ENCODE assay signal across 1 cellular context in the genomic region with DNA sequence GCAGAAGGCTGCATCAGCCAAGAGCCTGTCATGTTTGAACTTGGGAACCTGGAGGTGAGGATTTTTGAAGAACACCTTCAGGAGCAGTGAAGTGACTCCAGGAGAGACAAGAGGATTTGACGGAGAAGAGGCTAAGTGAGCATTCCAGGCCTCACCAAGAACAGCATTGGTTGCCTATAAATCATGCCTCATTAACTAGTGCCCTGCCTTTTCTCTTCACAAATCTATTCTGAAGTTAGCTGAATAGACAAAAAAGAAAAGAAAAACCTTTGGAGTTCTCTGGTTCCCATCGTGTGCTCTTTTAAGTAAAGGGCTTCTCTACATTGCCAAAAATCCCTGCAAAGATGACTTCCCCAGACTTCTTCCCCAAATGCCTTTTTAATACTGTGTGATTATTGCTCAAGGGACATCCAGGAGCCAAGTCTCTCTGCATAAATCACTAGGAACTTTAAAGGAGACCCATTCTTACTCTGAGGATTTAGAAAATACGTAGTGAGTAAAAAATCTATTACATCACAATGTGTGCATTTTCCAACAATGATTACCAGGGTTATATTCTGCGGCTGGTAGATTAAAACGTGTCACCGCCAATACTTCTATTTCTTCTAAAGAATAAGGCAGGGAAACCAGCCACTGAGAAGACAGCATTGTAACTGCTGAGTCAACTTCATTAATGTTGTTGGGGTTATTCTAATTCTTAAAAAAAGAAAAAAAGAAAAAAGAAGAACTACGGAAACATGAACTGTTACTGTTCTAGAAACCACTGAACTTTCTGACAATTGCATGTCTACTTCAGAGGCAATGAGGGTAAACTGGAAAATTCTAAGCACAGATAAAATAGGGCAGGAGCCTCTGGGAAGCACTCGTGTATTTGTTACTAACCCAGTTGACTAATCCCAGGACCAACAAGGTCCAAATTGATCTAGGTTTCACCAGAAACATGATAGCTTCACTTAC.
TF ChIP-seq lines count a peak whose summit lies in the region.

No MANE protein-coding gene starts in this region.

TF ChIP-seq in GM23338, 12 proteins besides CTCF, POLR2A, EP300 and RAD21 (continued from another document):
- TF ChIP-seq, protein P1, sequence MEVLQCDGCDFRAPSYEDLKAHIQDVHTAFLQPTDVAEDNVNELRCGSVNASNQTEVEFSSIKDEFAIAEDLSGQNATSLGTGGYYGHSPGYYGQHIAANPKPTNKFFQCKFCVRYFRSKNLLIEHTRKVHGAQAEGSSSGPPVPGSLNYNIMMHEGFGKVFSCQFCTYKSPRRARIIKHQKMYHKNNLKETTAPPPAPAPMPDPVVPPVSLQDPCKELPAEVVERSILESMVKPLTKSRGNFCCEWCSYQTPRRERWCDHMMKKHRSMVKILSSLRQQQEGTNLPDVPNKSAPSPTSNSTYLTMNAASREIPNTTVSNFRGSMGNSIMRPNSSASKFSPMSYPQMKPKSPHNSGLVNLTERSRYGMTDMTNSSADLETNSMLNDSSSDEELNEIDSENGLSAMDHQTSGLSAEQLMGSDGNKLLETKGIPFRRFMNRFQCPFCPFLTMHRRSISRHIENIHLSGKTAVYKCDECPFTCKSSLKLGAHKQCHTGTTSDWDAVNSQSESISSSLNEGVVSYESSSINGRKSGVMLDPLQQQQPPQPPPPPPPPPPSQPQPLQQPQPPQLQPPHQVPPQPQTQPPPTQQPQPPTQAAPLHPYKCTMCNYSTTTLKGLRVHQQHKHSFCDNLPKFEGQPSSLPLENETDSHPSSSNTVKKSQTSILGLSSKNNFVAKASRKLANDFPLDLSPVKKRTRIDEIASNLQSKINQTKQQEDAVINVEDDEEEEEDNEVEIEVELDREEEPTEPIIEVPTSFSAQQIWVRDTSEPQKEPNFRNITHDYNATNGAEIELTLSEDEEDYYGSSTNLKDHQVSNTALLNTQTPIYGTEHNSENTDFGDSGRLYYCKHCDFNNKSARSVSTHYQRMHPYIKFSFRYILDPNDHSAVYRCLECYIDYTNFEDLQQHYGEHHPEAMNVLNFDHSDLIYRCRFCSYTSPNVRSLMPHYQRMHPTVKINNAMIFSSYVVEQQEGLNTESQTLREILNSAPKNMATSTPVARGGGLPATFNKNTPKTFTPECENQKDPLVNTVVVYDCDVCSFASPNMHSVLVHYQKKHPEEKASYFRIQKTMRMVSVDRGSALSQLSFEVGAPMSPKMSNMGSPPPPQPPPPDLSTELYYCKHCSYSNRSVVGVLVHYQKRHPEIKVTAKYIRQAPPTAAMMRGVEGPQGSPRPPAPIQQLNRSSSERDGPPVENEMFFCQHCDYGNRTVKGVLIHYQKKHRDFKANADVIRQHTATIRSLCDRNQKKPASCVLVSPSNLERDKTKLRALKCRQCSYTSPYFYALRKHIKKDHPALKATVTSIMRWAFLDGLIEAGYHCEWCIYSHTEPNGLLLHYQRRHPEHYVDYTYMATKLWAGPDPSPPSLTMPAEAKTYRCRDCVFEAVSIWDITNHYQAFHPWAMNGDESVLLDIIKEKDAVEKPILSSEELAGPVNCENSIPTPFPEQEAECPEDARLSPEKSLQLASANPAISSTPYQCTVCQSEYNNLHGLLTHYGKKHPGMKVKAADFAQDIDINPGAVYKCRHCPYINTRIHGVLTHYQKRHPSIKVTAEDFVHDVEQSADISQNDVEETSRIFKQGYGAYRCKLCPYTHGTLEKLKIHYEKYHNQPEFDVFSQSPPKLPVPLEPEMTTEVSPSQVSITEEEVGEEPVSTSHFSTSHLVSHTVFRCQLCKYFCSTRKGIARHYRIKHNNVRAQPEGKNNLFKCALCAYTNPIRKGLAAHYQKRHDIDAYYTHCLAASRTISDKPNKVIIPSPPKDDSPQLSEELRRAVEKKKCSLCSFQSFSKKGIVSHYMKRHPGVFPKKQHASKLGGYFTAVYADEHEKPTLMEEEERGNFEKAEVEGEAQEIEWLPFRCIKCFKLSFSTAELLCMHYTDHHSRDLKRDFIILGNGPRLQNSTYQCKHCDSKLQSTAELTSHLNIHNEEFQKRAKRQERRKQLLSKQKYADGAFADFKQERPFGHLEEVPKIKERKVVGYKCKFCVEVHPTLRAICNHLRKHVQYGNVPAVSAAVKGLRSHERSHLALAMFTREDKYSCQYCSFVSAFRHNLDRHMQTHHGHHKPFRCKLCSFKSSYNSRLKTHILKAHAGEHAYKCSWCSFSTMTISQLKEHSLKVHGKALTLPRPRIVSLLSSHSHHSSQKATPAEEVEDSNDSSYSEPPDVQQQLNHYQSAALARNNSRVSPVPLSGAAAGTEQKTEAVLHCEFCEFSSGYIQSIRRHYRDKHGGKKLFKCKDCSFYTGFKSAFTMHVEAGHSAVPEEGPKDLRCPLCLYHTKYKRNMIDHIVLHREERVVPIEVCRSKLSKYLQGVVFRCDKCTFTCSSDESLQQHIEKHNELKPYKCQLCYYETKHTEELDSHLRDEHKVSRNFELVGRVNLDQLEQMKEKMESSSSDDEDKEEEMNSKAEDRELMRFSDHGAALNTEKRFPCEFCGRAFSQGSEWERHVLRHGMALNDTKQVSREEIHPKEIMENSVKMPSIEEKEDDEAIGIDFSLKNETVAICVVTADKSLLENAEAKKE (CRISPR knock-in tag; IDR thresholded peaks at IDR 0.05) = no peak
